Comparison of ENCODE assay signal across 9 cellular contexts in the genomic region with DNA sequence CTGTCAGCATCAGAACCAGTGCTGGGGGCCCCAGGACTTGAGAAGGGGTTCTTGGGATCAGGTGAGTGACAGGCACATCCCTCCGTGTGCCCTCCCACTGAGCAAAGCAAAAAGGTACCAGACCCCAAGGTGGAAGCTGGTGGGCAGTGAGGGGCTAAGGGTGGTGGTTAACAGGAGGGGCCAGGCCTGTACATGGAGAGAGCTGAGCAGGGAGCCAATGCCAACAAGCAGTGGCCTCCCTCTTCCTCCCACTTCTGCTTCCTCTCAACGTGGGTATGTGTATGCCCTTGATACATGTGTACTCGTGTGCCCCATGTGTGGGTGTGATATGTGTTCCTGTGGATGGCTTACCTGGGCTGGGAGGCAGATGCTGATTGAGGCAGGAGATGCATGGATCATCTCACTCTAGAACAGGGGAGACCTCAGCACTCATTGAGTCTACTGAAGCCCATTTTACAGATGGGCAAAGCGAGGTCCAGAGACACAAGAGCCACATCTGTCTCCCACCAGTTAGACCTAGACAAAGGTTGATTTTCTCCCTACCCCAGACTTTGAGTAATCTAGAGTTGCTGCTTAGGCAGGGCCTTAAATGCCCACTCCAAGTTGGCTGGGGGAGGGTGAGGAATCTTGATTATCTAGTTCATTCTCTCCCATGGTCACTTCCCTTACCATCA. TPM values are rescaled to one million over a fixed set of nuclear protein-coding genes. Genes with fewer than 3 reads are reported as not detected.
DNase-seq lines count a peak whose midpoint lies in the region; ATAC-seq and TF ChIP-seq lines count a peak whose summit lies in the region.
"Had no signal": no experiment of that assay in that cellular context is flagged by ENCODE, and none has a peak within 500 bp of the region (broad histone marks: within the 10 kb centered on the region; RNA-seq: fewer than 3 reads in every experiment).

No MANE protein-coding gene starts in this region.

- H2AFZ ChIP-seq in MM.1S (ENCODE audit: low read length): peak overlapping the region; percentile 67; the same call in 1 of the 2 replicates
- H2AFZ ChIP-seq in neural progenitor cell (replicated peaks): no peak overlapping the region

- peak overlapping the region; percentile 36; the same call in 1 of the 2 replicates for H3K9ac ChIP-seq in MM.1S (ENCODE audit: low read length)
- no peak overlapping the region for H3K9ac ChIP-seq in endodermal cell (ENCODE audit: extremely low read depth, low read length, poor library complexity, severe bottlenecking)
- H3K9ac ChIP-seq in neural progenitor cell: no peak overlapping the region

- TF ChIP-seq CTCF in MM.1S (IDR thresholded peaks at IDR 0.05; ENCODE audit: low read length): no peak
- no peak for TF ChIP-seq CTCF in endodermal cell (conservative IDR thresholded peaks at IDR 0.05)
- no peak for TF ChIP-seq CTCF in neural progenitor cell (IDR thresholded peaks at IDR 0.05)

- H3K4me3 ChIP-seq in MM.1S (ENCODE audit: low read length) (peak overlapping the region; percentile 68), endodermal cell (ENCODE audit: low read length) (peak overlapping the region; percentile 84), neural progenitor cell (peak overlapping the region; percentile 74)

- DNase-seq in CD1c-positive myeloid dendritic cell (ENCODE audit: extremely low spot score) (peak; percentile 4), MM.1S (no peak), endodermal cell (peak; percentile 35), neural progenitor cell (ENCODE audit: low spot score) (no peak)
- DNase-seq: DMS79 treated with DMSO at 0.1 percent for 48 hours had no signal

- H3K9me3 Mint-ChIP-seq in endodermal cell (no peaks in the 10 kb centered on the region), neural progenitor cell (peaks cover 2% of the 10 kb centered on the region)

- ATAC-seq in esophagus mucosa: no peak
- no peak for ATAC-seq in HG03175 (IDR thresholded peaks at IDR 0.05; ENCODE audit: unreplicated experiment)
- ATAC-seq in GM19328 (IDR thresholded peaks at IDR 0.05; ENCODE audit: unreplicated experiment): no peak
- ATAC-seq in GM21447 (IDR thresholded peaks at IDR 0.05; ENCODE audit: unreplicated experiment): no peak

- H3K27ac Mint-ChIP-seq in endodermal cell (no peak overlapping the region), neural progenitor cell (no peak overlapping the region)

- H3K27me3 Mint-ChIP-seq in endodermal cell (ENCODE audit: insufficient read depth) (peaks cover 46% of the 10 kb centered on the region), neural progenitor cell (ENCODE audit: insufficient read depth, low read depth) (peaks cover 57% of the 10 kb centered on the region)

- peaks cover 4% of the 10 kb centered on the region; the same call in 1 of the 2 replicates for H3K4me1 ChIP-seq in MM.1S (ENCODE audit: low read length)
- H3K4me1 ChIP-seq in endodermal cell (ENCODE audit: control insufficient read depth, insufficient read depth, low read length): peaks cover 3% of the 10 kb centered on the region
- H3K4me1 ChIP-seq in neural progenitor cell: no peaks in the 10 kb centered on the region

- WGBS in endodermal cell (ENCODE audit: insufficient coverage in 1 of 2, insufficient read length in 1 of 2), 2 experiments: 84% methylated on average over 3 of the region's 4 CpGs; no CpG with 5 or more reads in 1 of the 2 experiments

- no peak overlapping the region for H3K27ac ChIP-seq in MM.1S (ENCODE audit: low read length)
- no peak overlapping the region for H3K27ac ChIP-seq in endodermal cell (ENCODE audit: low read depth, low read length)
- no peak overlapping the region for H3K27ac ChIP-seq in neural progenitor cell

- H3K9me2 ChIP-seq in MM.1S (replicated peaks; ENCODE audit: insufficient read depth, low read length): no peaks in the 10 kb centered on the region

- H3K4me1 Mint-ChIP-seq in endodermal cell: peaks cover 25% of the 10 kb centered on the region
- peaks cover 17% of the 10 kb centered on the region for H3K4me1 Mint-ChIP-seq in neural progenitor cell

- H4K20me1 ChIP-seq in MM.1S (ENCODE audit: insufficient read depth, low read length) (no peaks in the 10 kb centered on the region), neural progenitor cell (ENCODE audit: low read depth) (peaks cover 4% of the 10 kb centered on the region)

- no peaks in the 10 kb centered on the region for H3K36me3 Mint-ChIP-seq in endodermal cell (ENCODE audit: low read depth)
- no peaks in the 10 kb centered on the region for H3K36me3 Mint-ChIP-seq in neural progenitor cell

- H3K27me3 ChIP-seq in MM.1S (replicated peaks; ENCODE audit: insufficient read depth, low read length) (peaks cover 11% of the 10 kb centered on the region; the same call in 1 of the 2 replicates), endodermal cell (ENCODE audit: control insufficient read depth, insufficient read depth, low read length, poor library complexity, severe bottlenecking) (peaks cover 49% of the 10 kb centered on the region), neural progenitor cell (peaks cover 57% of the 10 kb centered on the region)

- H3K4me3 Mint-ChIP-seq in endodermal cell (peak overlapping the region; percentile 66), neural progenitor cell (peak overlapping the region; percentile 77)

- H3K79me2 ChIP-seq in MM.1S (ENCODE audit: low read length) (no peaks in the 10 kb centered on the region), neural progenitor cell (ENCODE audit: low read depth) (no peaks in the 10 kb centered on the region)

- no peaks in the 10 kb centered on the region for H3K9me3 ChIP-seq in MM.1S (replicated peaks; ENCODE audit: insufficient read depth, low read length)
- H3K9me3 ChIP-seq in endodermal cell (ENCODE audit: control insufficient read depth, low read length): no peaks in the 10 kb centered on the region
- no peaks in the 10 kb centered on the region for H3K9me3 ChIP-seq in neural progenitor cell (ENCODE audit: low read depth)

- H3K36me3 ChIP-seq in MM.1S (replicated peaks; ENCODE audit: insufficient read depth, low read length): no peaks in the 10 kb centered on the region
- H3K36me3 ChIP-seq in endodermal cell (ENCODE audit: control insufficient read depth, insufficient read depth, low read length): no peaks in the 10 kb centered on the region
- H3K36me3 ChIP-seq in neural progenitor cell: no peaks in the 10 kb centered on the region

- H3K4me2 ChIP-seq in MM.1S (ENCODE audit: low read depth, low read length) (peak overlapping the region; percentile 70), neural progenitor cell (peak overlapping the region; percentile 96)

- H3F3A ChIP-seq in MM.1S (ENCODE audit: insufficient read depth, low read length): no peaks in the 10 kb centered on the region
- peaks cover 6% of the 10 kb centered on the region for H3F3A ChIP-seq in neural progenitor cell (ENCODE audit: low read depth)

RNA-seq across cellular contexts. Expression of a gene that starts 0.9 kb away (rescaled TPM):
- total RNA-seq in endodermal cell: 10 to 100 TPM; 12.9 to 14.7 TPM
- 2.2 TPM for polyA plus RNA-seq in endodermal cell (2013, experiment 1 of 2)
- 1.4 TPM for polyA plus RNA-seq in endodermal cell (2013, experiment 2 of 2)
- total RNA-seq in neural progenitor cell (ENCODE audit: low replicate concordance): 1.4 and 2.9 TPM in 2 replicates
- 3.9 TPM for total RNA-seq in esophagus mucosa

Comparison
In these comparisons a context has a peak if more than half of its experiments do, and no peak if none do; other contexts are left out.
1. DNase-seq: peak in CD1c-positive myeloid dendritic cell (single experiment) and endodermal cell (single experiment); none in MM.1S (single experiment) and neural progenitor cell (single experiment).
2. Peak in every context shown above with its lines, with median percentiles within 50 percentile points of each other: H3K4me3 ChIP-seq.